1 cellular context compared by ENCODE assay signal in genomic region chr17:58517928-58518609, GRCh38.
TF ChIP-seq lines count a peak whose summit lies in the region.

No MANE protein-coding gene starts in this region.

TF ChIP-seq in IMR-90, 13 proteins besides CTCF, POLR2A, EP300 and RAD21 (continued from another document):
- peak; percentile 48; the same call in 1 of the 2 replicates for TF ChIP-seq FOS (IDR thresholded peaks at IDR 0.05; ENCODE audit: low read depth, low read length)
- 0 out of 2 replicates have a peak, but pooled peaks have one; percentile 5 for TF ChIP-seq MXI1 (IDR thresholded peaks at IDR 0.05; ENCODE audit: borderline replicate concordance, low read depth, low read length)
- TF ChIP-seq RFX5 (IDR thresholded peaks at IDR 0.05; ENCODE audit: low read depth, low read length), result 0 out of 2 replicates have a peak, but pooled peaks have one; percentile 6
- peak; percentile 7; the same call in 1 of the 2 replicates for TF ChIP-seq MAZ (IDR thresholded peaks at IDR 0.05; ENCODE audit: borderline replicate concordance, low read depth, low read length)
- peak; percentile 45 for TF ChIP-seq CEBPB (IDR thresholded peaks at IDR 0.05; ENCODE audit: low read depth, low read length)
- no peak for TF ChIP-seq RCOR1 (IDR thresholded peaks at IDR 0.05; ENCODE audit: insufficient replicate concordance, low read length)
